ENCODE assay signal across 8 cellular contexts in genomic region chr16:29995330-29995910, GRCh38. TPM values are rescaled to one million over a fixed set of nuclear protein-coding genes. Genes with fewer than 3 reads are reported as not detected.
DNase-seq lines count a peak whose midpoint lies in the region; ATAC-seq and TF ChIP-seq lines count a peak whose summit lies in the region.

TSS of gene HIRIP3 (minus strand) at chr16:29995617. CDS start at chr16:29995605, 12 bp downstream.

- H3K9ac ChIP-seq in rectal smooth muscle tissue (ENCODE audit: low read length): peak within 1 kb of the TSS; percentile 92

- peak; percentile 25 for ATAC-seq in GM18499 (IDR thresholded peaks at IDR 0.05; ENCODE audit: insufficient read depth, unreplicated experiment)
- ATAC-seq in HG02870 (IDR thresholded peaks at IDR 0.05; ENCODE audit: unreplicated experiment): peak; percentile 44
- peak; percentile 78 to 80 for ATAC-seq in right cardiac atrium

- no peak for TF ChIP-seq POLR2A in uterus (IDR thresholded peaks at IDR 0.05)

- H3K9me3 ChIP-seq in right cardiac atrium (ENCODE audit: control insufficient read depth, low read length) (no peaks in the 10 kb centered on the region), uterus (no peaks in the 10 kb centered on the region)

- H3K4me1 ChIP-seq in right cardiac atrium (ENCODE audit: control insufficient read depth, insufficient read depth, low read length): peaks cover 7% of the 10 kb centered on the region
- H3K4me1 ChIP-seq in rectal smooth muscle tissue (ENCODE audit: control insufficient read depth, insufficient read depth, low read length): peaks cover 10% of the 10 kb centered on the region
- H3K4me1 ChIP-seq in uterus: peaks cover 0 to 8% of the 10 kb centered on the region in 2 donors

- DNase-seq in NCI-H1694 treated with DMSO at 0.1 percent for 48 hours (lab: John Stamatoyannopoulos, UW) (peak; percentile 58), amygdala (lab: John Stamatoyannopoulos, UW) (peak in 54 of 56 donors; percentile 38 to 95 (median 80)), right cardiac atrium (peak; percentile 91 to 96 (median 96)), uterus (peak; percentile 86 to 89)

- H3K4me3 ChIP-seq in right cardiac atrium (ENCODE audit: low read length) (peak within 1 kb of the TSS; percentile 73), rectal smooth muscle tissue (ENCODE audit: low read length) (peak within 1 kb of the TSS; percentile 97), uterus (peak within 1 kb of the TSS; percentile 93 to 96)

- no peaks in the 10 kb centered on the region for H3K27me3 ChIP-seq in right cardiac atrium (ENCODE audit: control insufficient read depth, insufficient read depth)
- H3K27me3 ChIP-seq in rectal smooth muscle tissue (ENCODE audit: control insufficient read depth, insufficient read depth, low read length): no peaks in the 10 kb centered on the region
- no peaks in the 10 kb centered on the region for H3K27me3 ChIP-seq in uterus

- H3K36me3 ChIP-seq in rectal smooth muscle tissue (ENCODE audit: control insufficient read depth, insufficient read depth, low read length): peaks cover 11% of the 10 kb centered on the region
- no peaks in the 10 kb centered on the region for H3K36me3 ChIP-seq in uterus

- intact Hi-C loops in T-helper 2 cell treated with Interferon-gamma antibody and Interleukin-4, amounts not matched to agents 100 ng/mL and 5 ng/mL, for 36 hours (cut with micrococcal nuclease): loop anchor here (5.0 kb wide), 1 partner anchor 178 kb away; the partner anchor contains the start of gene PAGR1
- intact Hi-C loops in right cardiac atrium (cut with DNase I) (loop anchor here in 1 of 4 donors (10.0 kb wide), 2 partner anchors 131 to 181 kb away; partner anchors contain the start of genes CDIPT, PAGR1 and PRRT2), uterus (cut with DNase I; ENCODE audit: low total_unique reads) (no loop called here)

- H3K27ac ChIP-seq in right cardiac atrium (ENCODE audit: low read length) (peak within 1 kb of the TSS; percentile 92), rectal smooth muscle tissue (ENCODE audit: low read depth, low read length) (peak within 1 kb of the TSS; percentile 96), uterus (peak within 1 kb of the TSS; percentile 96 to 98)

- TF ChIP-seq CTCF in uterus (IDR thresholded peaks at IDR 0.05): peak in 1 of 4 experiments; percentile 5

- WGBS in right cardiac atrium: under 1% methylated on average over 53 of the region's 53 CpGs

RNA-seq across cellular contexts. Expression of gene HIRIP3, which starts in this region (rescaled TPM):
- 43.0 and 48.2 TPM in 2 replicates for total RNA-seq in T-helper 2 cell treated with Interferon-gamma antibody and Interleukin-4, amounts not matched to agents 100 ng/mL and 5 ng/mL, for 36 hours
- total RNA-seq in right cardiac atrium: 10 to 100 TPM; 11.6 to 21.7 (median 17.5) TPM
- 19.1 TPM for polyA plus RNA-seq in right cardiac atrium
- total RNA-seq in uterus: 10 to 100 TPM in 2 of 4 donors, 1 to 10 TPM in 2; 3.8 to 20.4 (median 13.5) TPM

Comparison
In these comparisons a context has a peak if more than half of its experiments do, and no peak if none do; other contexts are left out.
1. Peak in every context shown above with its lines: DNase-seq, ATAC-seq, H3K4me3 ChIP-seq and H3K27ac ChIP-seq.
2. ATAC-seq: peak in every context shown above with its lines; median percentile 79 in right cardiac atrium; 44 in HG02870; 25 in GM18499.